ENCODE assay signal across 14 cellular contexts in genomic region chr5:6188344-6188743, GRCh38.
DNase-seq lines count a peak whose midpoint lies in the region; ATAC-seq and TF ChIP-seq lines count a peak whose summit lies in the region.
"Had no signal": no experiment of that assay in that cellular context is flagged by ENCODE, and none has a peak within 500 bp of the region (broad histone marks: within the 10 kb centered on the region; RNA-seq: fewer than 3 reads in every experiment).

No MANE protein-coding gene starts in this region.

- no peak overlapping the region for H3K27ac ChIP-seq in esophagus muscularis mucosa (replicated peaks in 1 of 4)
- H3K27ac ChIP-seq: ascending aorta had no signal

- no peak for TF ChIP-seq POLR2A in esophagus muscularis mucosa (IDR thresholded peaks at IDR 0.05; ENCODE audit: low read depth)

- H3K36me3 Mint-ChIP-seq in activated CD4-positive, alpha-beta T cell treated with anti-CD3 and anti-CD28 coated beads, Interleukin-2, amount 10 ng/mL, durations not matched to agents 7 days and 5 days (ENCODE audit: low read depth) = no peaks in the 10 kb centered on the region

- CTCF ChIA-PET in activated CD4-positive, alpha-beta T cell treated with anti-CD3 and anti-CD28 coated beads, Interleukin-2, amount 10 ng/mL, durations not matched to agents 7 days and 5 days (lab: Charles Lee) = no interaction called here

- H3K27me3 Mint-ChIP-seq in activated CD4-positive, alpha-beta T cell treated with anti-CD3 and anti-CD28 coated beads, Interleukin-2, amount 10 ng/mL, durations not matched to agents 7 days and 5 days = peaks cover under 1% of the 10 kb centered on the region

- no peak overlapping the region for H3K27ac Mint-ChIP-seq in activated CD4-positive, alpha-beta T cell treated with anti-CD3 and anti-CD28 coated beads, Interleukin-2, amount 10 ng/mL, durations not matched to agents 7 days and 5 days

- peaks cover 0 to 3% (median 0%) of the 10 kb centered on the region in 4 donors for H3K27me3 ChIP-seq in esophagus muscularis mucosa
- H3K27me3 ChIP-seq: ascending aorta had no signal

- DNase-seq in esophagus muscularis mucosa (ENCODE audit: extremely low spot score) (peak; percentile 66), NOMO-1 treated with dmso at 0.1 percent for 144 hours (lab: John Stamatoyannopoulos, UW; ENCODE audit: unreplicated experiment) (no peak), DMS114 treated with DMSO at 0.1 percent for 48 hours (lab: John Stamatoyannopoulos, UW; ENCODE audit: unreplicated experiment) (no peak)
- no peak for DNase-seq in activated CD4-positive, alpha-beta T cell treated with anti-CD3 and anti-CD28 coated beads, Interleukin-2, amount 10 ng/mL, durations not matched to agents 7 days and 5 days
- DNase-seq: activated CD4-positive, alpha-beta T cell treated with anti-CD3 and anti-CD28 coated beads for 48 hours; GDM1; left colon; posterior cingulate gyrus had no signal

- no peak for TF ChIP-seq EP300 in esophagus muscularis mucosa (IDR thresholded peaks at IDR 0.05)

- no peaks in the 10 kb centered on the region for H3K36me3 ChIP-seq in esophagus muscularis mucosa
- H3K36me3 ChIP-seq: ascending aorta had no signal

- ATAC-seq in GM18909 (IDR thresholded peaks at IDR 0.05; ENCODE audit: poor library complexity, unreplicated experiment) (peak; percentile 97), GM21717 (IDR thresholded peaks at IDR 0.05; ENCODE audit: unreplicated experiment) (peak; percentile 97), HG03342 (IDR thresholded peaks at IDR 0.05; ENCODE audit: unreplicated experiment) (peak; percentile 99)
- ATAC-seq: HepG2, left colon, Panc1 had no signal

- no peak overlapping the region for H3K4me3 Mint-ChIP-seq in activated CD4-positive, alpha-beta T cell treated with anti-CD3 and anti-CD28 coated beads, Interleukin-2, amount 10 ng/mL, durations not matched to agents 7 days and 5 days

- H3K4me1 Mint-ChIP-seq in activated CD4-positive, alpha-beta T cell treated with anti-CD3 and anti-CD28 coated beads, Interleukin-2, amount 10 ng/mL, durations not matched to agents 7 days and 5 days = no peaks in the 10 kb centered on the region

- no peak overlapping the region for H3K4me3 ChIP-seq in esophagus muscularis mucosa
- H3K4me3 ChIP-seq: ascending aorta had no signal

- no peaks in the 10 kb centered on the region for H3K4me1 ChIP-seq in esophagus muscularis mucosa
- H3K4me1 ChIP-seq: ascending aorta had no signal

- intact Hi-C loops in esophagus muscularis mucosa (cut with DNase I) = no loop called here

- POLR2A ChIA-PET in activated CD4-positive, alpha-beta T cell treated with anti-CD3 and anti-CD28 coated beads, Interleukin-2, amount 10 ng/mL, durations not matched to agents 7 days and 5 days (lab: Charles Lee) = no interaction called here

- H3K9me3 Mint-ChIP-seq in activated CD4-positive, alpha-beta T cell treated with anti-CD3 and anti-CD28 coated beads, Interleukin-2, amount 10 ng/mL, durations not matched to agents 7 days and 5 days = no peaks in the 10 kb centered on the region

- 81% methylated on average over 6 of the region's 6 CpGs for WGBS in esophagus muscularis mucosa

- H3K9me3 ChIP-seq in esophagus muscularis mucosa = no peaks in the 10 kb centered on the region
- H3K9me3 ChIP-seq: ascending aorta had no signal

- no peak for TF ChIP-seq CTCF in esophagus muscularis mucosa (IDR thresholded peaks at IDR 0.05)
